In genomic region chr9:4591123-4591500, GRCh38 we compare ENCODE assay signal across 24 cellular contexts.
A peak's percentile ranks its signal among the peaks of the same experiment; 100 is the strongest.
DNase-seq lines count a peak whose midpoint lies in the region; ATAC-seq, FAIRE-seq and TF ChIP-seq lines count a peak whose summit lies in the region.
"Had no signal": no experiment of that assay in that cellular context is flagged by ENCODE, and none has a peak within 500 bp of the region (broad histone marks: within the 10 kb centered on the region; RNA-seq: fewer than 3 reads in every experiment).

No MANE protein-coding gene starts in this region.

- H3K4me3 Mint-ChIP-seq in mesothelial cell of epicardium = no peak overlapping the region
- H3K4me3 Mint-ChIP-seq: activated B cell treated with CpG ODN at 0.5 μM for 24 hours; CD4-positive, alpha-beta T cell; memory B cell; stimulated activated naive CD8-positive, alpha-beta T cell treated with anti-CD3 and anti-CD28 coated beads, Interleukin-15, Interleukin-2, amounts not matched to agents 100 ng/mL and 50 ng/mL, for 24 hours had no signal

- no peaks in the 10 kb centered on the region for H3K79me2 ChIP-seq in HepG2 (ENCODE audit: insufficient read depth, low read length)

- H3K27me3 Mint-ChIP-seq in mesothelial cell of epicardium (ENCODE audit: low read depth) = no peaks in the 10 kb centered on the region
- H3K27me3 Mint-ChIP-seq: CD4-positive, alpha-beta T cell; stimulated activated naive CD8-positive, alpha-beta T cell treated with anti-CD3 and anti-CD28 coated beads, Interleukin-15, Interleukin-2, amounts not matched to agents 100 ng/mL and 50 ng/mL, for 24 hours had no signal

- BruUV-seq in HepG2 (replicated peaks; lab: Mats Ljungman, UMichigan) = no TSS peak

- TF ChIP-seq CTCF in liver (IDR thresholded peaks at IDR 0.05; ENCODE audit: low read depth, low read length, missing input control) (no peak), HepG2 (CRISPR knock-in tag; IDR thresholded peaks at IDR 0.05) (no peak), mesothelial cell of epicardium (IDR thresholded peaks at IDR 0.05; ENCODE audit: unreplicated experiment) (no peak)

- TF ChIP-seq POLR2A in HepG2 (IDR thresholded peaks at IDR 0.05; ENCODE audit: insufficient read depth in 1 of 2, low read depth in 2 of 2, low read length in 2 of 2) = no peak

- no peak for FAIRE-seq in HepG2 (lab: Jason Lieb, UNC)
- FAIRE-seq: A204.1, D721Med, kidney had no signal

- no peaks in the 10 kb centered on the region for H3K36me3 Mint-ChIP-seq in mesothelial cell of epicardium
- H3K36me3 Mint-ChIP-seq: memory B cell had no signal

- no peak overlapping the region for H3K4me2 ChIP-seq in HepG2 (ENCODE audit: low read depth, low read length)

- ATAC-seq in HepG2 = no peak

- H3K36me3 ChIP-seq in liver (ENCODE audit: control insufficient read depth in 4 of 4, insufficient read depth in 3 of 4, low read depth in 1 of 4, low read length in 3 of 4) (no peaks in the 10 kb centered on the region), HepG2 (replicated peaks in 1 of 2; ENCODE audit: control insufficient read depth in 1 of 2, insufficient read depth in 2 of 2, low read length in 2 of 2) (no peaks in the 10 kb centered on the region), urinary bladder (ENCODE audit: insufficient read depth) (no peaks in the 10 kb centered on the region)
- H3K36me3 ChIP-seq: esophagus squamous epithelium, gastroesophageal sphincter, Peyer's patch had no signal

- H3K27me3 ChIP-seq in liver (ENCODE audit: control insufficient read depth in 4 of 4, insufficient read depth in 4 of 4, low read length in 3 of 4) (no peaks in the 10 kb centered on the region), HepG2 (ENCODE audit: control insufficient read depth in 1 of 2, insufficient read depth in 2 of 2, low read length in 2 of 2) (no peaks in the 10 kb centered on the region)
- H3K27me3 ChIP-seq: esophagus squamous epithelium, gastroesophageal sphincter, Peyer's patch had no signal

- H3K4me1 Mint-ChIP-seq in mesothelial cell of epicardium = peaks cover 20% of the 10 kb centered on the region
- H3K4me1 Mint-ChIP-seq: activated B cell treated with CpG ODN at 0.5 μM for 24 hours, memory B cell had no signal

- POLR2A ChIA-PET in HepG2 (lab: Yijun Ruan, JAX) = interaction anchor here (0.6 kb wide), 1 partner anchor 57 kb away, joined by 3 read pairs; no protein-coding TSS in a partner anchor

- no peaks in the 10 kb centered on the region for H4K20me1 ChIP-seq in HepG2 (ENCODE audit: insufficient read depth, low read length)

- TF ChIP-seq EP300 in HepG2 (IDR thresholded peaks at IDR 0.05; ENCODE audit: low read depth in 2 of 2, low read length in 2 of 2) (no peak), HepG2 (CRISPR knock-in tag; IDR thresholded peaks at IDR 0.05; ENCODE audit: borderline replicate concordance) (no peak)

- intact Hi-C loops in HepG2 (cut with micrococcal nuclease; ENCODE audit: unreplicated experiment) (no loop called here), head of caudate nucleus (cut with DNase I) (no loop called here)

- no peak for DNase-seq in HepG2 (ENCODE audit: low spot score)
- peak; percentile 40 for DNase-seq in fibroblast of peridontal ligament (ENCODE audit: extremely low read depth)
- DNase-seq in mesothelial cell of epicardium (ENCODE audit: low spot score in 2 of 2, unreplicated experiment in 2 of 2) = no peak
- DNase-seq in head of caudate nucleus = no peak
- DNase-seq in activated CD4-positive, alpha-beta T cell treated with anti-CD3 and anti-CD28 coated beads for 1 hour = no peak
- no peak for DNase-seq in H4 (ENCODE audit: low spot score)
- DNase-seq: activated B cell treated with CpG ODN at 0.5 μM for 24 hours; activated CD4-positive, alpha-beta T cell treated with anti-CD3 and anti-CD28 coated beads, Interleukin-2, amount 50 U/mL, for 4 hours; activated naive CD4-positive, alpha-beta T cell treated with Interleukin-2 at 50 U/mL for 16 hours; CD4-positive, alpha-beta T cell; esophagus squamous epithelium; kidney; MV-4-11; NCI-H146; NCI-H2107; Peyer's patch had no signal

- H3K9me3 ChIP-seq in liver (ENCODE audit: control insufficient read depth in 4 of 4, low read length in 3 of 4) = no peaks in the 10 kb centered on the region
- no peaks in the 10 kb centered on the region for H3K9me3 ChIP-seq in HepG2 (ENCODE audit: low read length)
- H3K9me3 ChIP-seq: esophagus squamous epithelium, gastroesophageal sphincter, Peyer's patch had no signal

- H2AFZ ChIP-seq in HepG2 (ENCODE audit: low read length) = no peak overlapping the region

- in situ Hi-C loops in HepG2 (cut with HindIII; ENCODE audit: extremely low pct_ligation_motif_present, low pct_unique_long_range_greater_than_20kb) = no loop called here

- TF ChIP-seq RAD21 in liver (IDR thresholded peaks at IDR 0.05) = no peak
- TF ChIP-seq RAD21 in HepG2 (CRISPR knock-in tag; IDR thresholded peaks at IDR 0.05) = no peak

- H3K4me1 ChIP-seq in liver (ENCODE audit: control insufficient read depth in 4 of 4, insufficient read depth in 4 of 4, low read length in 3 of 4) = peaks cover 5 to 39% (median 13%) of the 10 kb centered on the region in 4 donors
- H3K4me1 ChIP-seq in HepG2 (ENCODE audit: insufficient read depth, low read length) = no peaks in the 10 kb centered on the region
- no peaks in the 10 kb centered on the region for H3K4me1 ChIP-seq in urinary bladder (ENCODE audit: insufficient read depth)
- H3K4me1 ChIP-seq: Peyer's patch had no signal

- no peak overlapping the region for H3K4me3 ChIP-seq in liver (ENCODE audit: low read depth in 1 of 3, low read length in 3 of 3)
- H3K4me3 ChIP-seq in HepG2 (replicated peaks in 1 of 3; ENCODE audit: insufficient read depth in 1 of 3, low read depth in 2 of 3, low read length in 3 of 3) = no peak overlapping the region
- H3K4me3 ChIP-seq in urinary bladder (ENCODE audit: low read depth, low read length) = no peak overlapping the region
- H3K4me3 ChIP-seq: coronary artery, esophagus squamous epithelium, gastroesophageal sphincter, Peyer's patch had no signal

- 30% methylated on average over 4 of the region's 4 CpGs for WGBS in liver
- 60% methylated on average over 4 of the region's 4 CpGs for WGBS in HepG2 (ENCODE audit: low lambda C conversion rate)
- 25% methylated on average over 4 of the region's 4 CpGs for whole genome bisulfite sequencing in urinary bladder

- H3K27ac Mint-ChIP-seq in mesothelial cell of epicardium = peak overlapping the region; percentile 54
- H3K27ac Mint-ChIP-seq: activated B cell treated with CpG ODN at 0.5 μM for 24 hours; CD4-positive, alpha-beta T cell; memory B cell; stimulated activated naive CD8-positive, alpha-beta T cell treated with anti-CD3 and anti-CD28 coated beads, Interleukin-15, Interleukin-2, amounts not matched to agents 100 ng/mL and 50 ng/mL, for 24 hours had no signal

- CTCF ChIA-PET in HepG2 (lab: Yijun Ruan, JAX; ENCODE audit: low intra/inter-chr PET ratio, low total read pairs) = no interaction called here

- H3K9ac ChIP-seq in liver (ENCODE audit: low read depth in 1 of 2, low read length in 2 of 2) (no peak overlapping the region), HepG2 (ENCODE audit: insufficient read depth, low read depth, low read length) (no peak overlapping the region)

- no peaks in the 10 kb centered on the region for H3K9me3 Mint-ChIP-seq in mesothelial cell of epicardium
- H3K9me3 Mint-ChIP-seq: activated B cell treated with CpG ODN at 0.5 μM for 24 hours; CD4-positive, alpha-beta T cell; memory B cell; stimulated activated naive CD8-positive, alpha-beta T cell treated with anti-CD3 and anti-CD28 coated beads, Interleukin-15, Interleukin-2, amounts not matched to agents 100 ng/mL and 50 ng/mL, for 24 hours had no signal

- H3K27ac ChIP-seq in liver (ENCODE audit: low read depth in 1 of 2, low read length in 2 of 2) (peak overlapping the region; percentile 22 to 70), HepG2 (ENCODE audit: extremely low read length, insufficient read depth, low read length) (no peak overlapping the region), urinary bladder (ENCODE audit: low read depth) (peak overlapping the region; percentile 51)
- H3K27ac ChIP-seq: coronary artery, Peyer's patch had no signal

TF ChIP-seq in liver, 16 proteins besides CTCF, POLR2A, EP300 and RAD21:
- TF ChIP-seq MAX (IDR thresholded peaks at IDR 0.05) (no peak), FOXA2 (IDR thresholded peaks at IDR 0.05) (no peak), RXRA (IDR thresholded peaks at IDR 0.05) (no peak), FOXA1 (IDR thresholded peaks at IDR 0.05) (no peak), YY1 (IDR thresholded peaks at IDR 0.05) (no peak), HNF4A (conservative IDR thresholded peaks at IDR 0.05) (no peak)

TF ChIP-seq in HepG2, 621 proteins besides CTCF, POLR2A, EP300 and RAD21 (continues in another document):
- TF ChIP-seq KDM3A (CRISPR knock-in tag; IDR thresholded peaks at IDR 0.05; ENCODE audit: low read depth) (no peak), NFYC (CRISPR knock-in tag; IDR thresholded peaks at IDR 0.05) (no peak), GTF3A (CRISPR knock-in tag; conservative IDR thresholded peaks at IDR 0.05) (no peak), KLF9 (CRISPR knock-in tag; IDR thresholded peaks at IDR 0.05; ENCODE audit: low read depth) (no peak), ZNF724P (CRISPR knock-in tag; IDR thresholded peaks at IDR 0.05; ENCODE audit: borderline replicate concordance) (no peak), ZNF205 (CRISPR knock-in tag; IDR thresholded peaks at IDR 0.05) (no peak), LCORL (IDR thresholded peaks at IDR 0.05) (no peak), LCORL (CRISPR knock-in tag; IDR thresholded peaks at IDR 0.05) (no peak), GFI1 (CRISPR knock-in tag; IDR thresholded peaks at IDR 0.05; ENCODE audit: borderline replicate concordance) (no peak), ZNF225 (CRISPR knock-in tag; IDR thresholded peaks at IDR 0.05) (no peak), ZNF20 (CRISPR knock-in tag; IDR thresholded peaks at IDR 0.05) (no peak), IRF2 (CRISPR knock-in tag; IDR thresholded peaks at IDR 0.05) (no peak), ZNF354B (CRISPR knock-in tag; IDR thresholded peaks at IDR 0.05) (no peak), MED8 (CRISPR knock-in tag; IDR thresholded peaks at IDR 0.05; ENCODE audit: insufficient replicate concordance) (no peak), HIVEP1 (CRISPR knock-in tag; IDR thresholded peaks at IDR 0.05) (no peak), SNAI1 (CRISPR knock-in tag; IDR thresholded peaks at IDR 0.05; ENCODE audit: borderline replicate concordance) (no peak), CCDC6 (CRISPR knock-in tag; IDR thresholded peaks at IDR 0.05) (no peak), ZNF253 (CRISPR knock-in tag; IDR thresholded peaks at IDR 0.05; ENCODE audit: borderline replicate concordance) (no peak), MIER2 (CRISPR knock-in tag; IDR thresholded peaks at IDR 0.05) (no peak)
